ENCODE assay signal across 25 cellular contexts in the genomic region with DNA sequence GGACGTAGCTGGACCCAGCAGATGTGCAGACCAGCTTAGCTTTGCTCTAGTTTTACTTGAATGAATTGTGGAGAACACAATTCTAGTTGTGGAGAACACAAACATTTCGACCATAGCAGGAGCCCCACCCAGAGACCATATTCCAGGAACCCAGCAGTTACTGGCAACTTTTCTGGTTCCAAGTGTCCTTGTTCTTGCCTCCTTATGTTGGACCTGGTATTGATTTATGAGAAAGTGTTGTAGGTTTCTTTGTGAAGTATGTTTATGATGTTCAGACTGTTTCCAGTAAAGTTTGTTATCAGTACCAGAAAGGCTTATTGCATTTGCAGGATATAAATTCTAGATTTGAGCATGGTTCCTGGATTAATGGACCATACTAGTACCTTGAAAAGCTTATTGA. TPM values are rescaled to one million over a fixed set of nuclear protein-coding genes. Genes with fewer than 3 reads are reported as not detected.
"Had no signal": no experiment of that assay in that cellular context is flagged by ENCODE, and none has a peak within 500 bp of the region (broad histone marks: within the 10 kb centered on the region; RNA-seq: fewer than 3 reads in every experiment).

No MANE protein-coding gene starts in this region.

- ATAC-seq: heart left ventricle; naive thymus-derived CD8-positive, alpha-beta T cell; right cardiac atrium; sciatic nerve; stimulated activated memory B cell treated with anti-CD40 and anti-IgM and Interleukin-4, amounts not matched to agents 10 μg/mL and 1 μg/mL and 100 μg/mL, for 72 hours; stimulated activated naive CD8-positive, alpha-beta T cell treated with anti-CD3 and anti-CD28 coated beads, Interleukin-15, amount 100 ng/mL, for 72 hours had no signal

- H3K27me3 Mint-ChIP-seq: stimulated activated naive CD8-positive, alpha-beta T cell treated with anti-CD3 and anti-CD28 coated beads, Interleukin-15, amount 100 ng/mL, for 72 hours had no signal

- H3K36me3 Mint-ChIP-seq: immature natural killer cell; stimulated activated memory B cell treated with anti-CD40 and anti-IgM and Interleukin-4, amounts not matched to agents 10 μg/mL and 1 μg/mL and 100 μg/mL, for 72 hours had no signal

- H3K9me3 Mint-ChIP-seq: stimulated activated naive CD8-positive, alpha-beta T cell treated with anti-CD3 and anti-CD28 coated beads, Interleukin-15, amount 100 ng/mL, for 72 hours had no signal

- FAIRE-seq: islet of Langerhans, kidney had no signal

- H3K9me3 ChIP-seq: ovary, prostate gland, upper lobe of left lung, vagina had no signal

- H3K4me1 ChIP-seq: prostate gland, tibial nerve, upper lobe of left lung, vagina had no signal

- H3K27ac Mint-ChIP-seq: immature natural killer cell; naive thymus-derived CD8-positive, alpha-beta T cell; stimulated activated memory B cell treated with anti-CD40 and anti-IgM and Interleukin-4, amounts not matched to agents 10 μg/mL and 1 μg/mL and 100 μg/mL, for 72 hours; stimulated activated naive CD8-positive, alpha-beta T cell treated with anti-CD3 and anti-CD28 coated beads, Interleukin-15, amount 100 ng/mL, for 72 hours had no signal

- DNase-seq: heart left ventricle; hypothalamus; immature natural killer cell; kidney; left ventricle myocardium inferior; midbrain; naive thymus-derived CD8-positive, alpha-beta T cell; ovary; posterior cingulate gyrus; retina; right cardiac atrium; stimulated activated CD4-positive, alpha-beta T cell treated with anti-CD3 and anti-CD28 coated beads, Interleukin-12 subunit alpha, Interleukin-12 subunit beta, amount 100 ng/mL, for 4 hours; stimulated activated CD4-positive, alpha-beta T cell treated with anti-CD3 and anti-CD28 coated beads, Interleukin-4, amount 100 ng/mL, for 24 hours; stimulated activated naive CD4-positive, alpha-beta T cell treated with Interleukin-2 at 50 U/mL for 16 hours; stimulated activated naive CD8-positive, alpha-beta T cell treated with anti-CD3 and anti-CD28 coated beads, Interleukin-15, amount 100 ng/mL, for 72 hours; substantia nigra; upper lobe of left lung had no signal

- H3K27me3 ChIP-seq: heart left ventricle, ovary, tibial nerve, upper lobe of left lung, vagina had no signal

- H3K4me1 Mint-ChIP-seq: immature natural killer cell; naive thymus-derived CD8-positive, alpha-beta T cell; stimulated activated memory B cell treated with anti-CD40 and anti-IgM and Interleukin-4, amounts not matched to agents 10 μg/mL and 1 μg/mL and 100 μg/mL, for 72 hours; stimulated activated naive CD8-positive, alpha-beta T cell treated with anti-CD3 and anti-CD28 coated beads, Interleukin-15, amount 100 ng/mL, for 72 hours had no signal

- H3K27ac ChIP-seq: heart left ventricle, left ventricle myocardium inferior, ovary, skin epidermis, tibial nerve, upper lobe of left lung, vagina had no signal

- H3K4me3 Mint-ChIP-seq: immature natural killer cell; naive thymus-derived CD8-positive, alpha-beta T cell; stimulated activated memory B cell treated with anti-CD40 and anti-IgM and Interleukin-4, amounts not matched to agents 10 μg/mL and 1 μg/mL and 100 μg/mL, for 72 hours; stimulated activated naive CD8-positive, alpha-beta T cell treated with anti-CD3 and anti-CD28 coated beads, Interleukin-15, amount 100 ng/mL, for 72 hours had no signal

- H3K36me3 ChIP-seq: heart left ventricle, left ventricle myocardium inferior, ovary, prostate gland, tibial nerve, upper lobe of left lung, vagina had no signal

- H3K4me3 ChIP-seq: heart left ventricle, left ventricle myocardium inferior, lung, ovary, prostate gland, skin epidermis, tibial nerve, upper lobe of left lung, vagina had no signal

RNA-seq across cellular contexts. Expression of gene LTBP1, which starts 51.0 kb away (rescaled TPM):
- total RNA-seq: naive thymus-derived CD8-positive, alpha-beta T cell had no signal
